In the genomic region with DNA sequence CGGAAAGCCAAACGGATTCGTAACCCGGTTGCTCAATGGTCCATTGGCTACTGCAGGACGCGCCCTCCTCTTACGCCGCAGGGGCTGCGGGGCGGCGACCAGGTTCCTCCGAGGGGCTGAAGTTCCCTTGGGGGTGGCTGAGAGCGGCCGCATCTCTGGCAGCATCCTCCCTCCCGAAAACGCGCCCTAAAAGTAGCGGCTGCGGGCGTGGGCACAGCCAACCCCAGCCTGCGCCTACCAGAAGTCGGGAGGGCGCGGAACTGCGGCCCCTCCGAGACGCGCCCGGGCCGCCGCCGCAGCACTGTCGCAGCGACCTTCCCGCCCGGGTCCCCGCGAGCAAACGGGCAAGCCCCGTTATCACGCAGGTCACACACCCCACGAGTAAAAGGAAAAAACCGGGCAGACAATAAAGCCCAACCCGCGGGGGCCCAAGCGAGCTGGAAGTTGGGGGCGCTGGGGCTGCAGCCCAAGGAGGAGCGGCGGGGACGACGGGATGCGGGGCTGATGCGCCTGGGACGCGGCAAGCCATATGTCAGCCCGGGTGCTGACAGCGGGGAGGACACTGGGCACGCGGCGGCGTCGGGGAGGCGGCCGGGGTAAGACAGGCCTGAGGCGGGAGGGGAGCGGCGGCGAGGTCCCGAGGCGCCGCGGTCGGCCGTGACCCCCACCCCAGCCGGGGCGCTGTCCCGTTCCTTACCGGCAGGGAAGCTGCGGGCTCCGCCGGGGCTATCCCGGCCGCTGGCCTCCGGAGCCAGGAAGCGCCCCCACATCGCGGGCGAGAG, we compare ENCODE assay signal across 8 cellular contexts. TPM values are rescaled to one million over a fixed set of nuclear protein-coding genes. Genes with fewer than 3 reads are reported as not detected.
DNase-seq lines count a peak whose midpoint lies in the region; ATAC-seq lines count a peak whose summit lies in the region.

No MANE protein-coding gene starts in this region.

- peak overlapping the region; percentile 85 for H3K18ac ChIP-seq in mesendoderm (ENCODE audit: low read length)

- H3K4ac ChIP-seq in mesendoderm (ENCODE audit: low read depth, low read length): peak overlapping the region; percentile 75

- H3K4me3 ChIP-seq in mesendoderm (ENCODE audit: low read length): peak overlapping the region; percentile 74

- peak overlapping the region; percentile 94 for H3K9ac ChIP-seq in mesendoderm (ENCODE audit: low read length)

- H2BK5ac ChIP-seq in mesendoderm (ENCODE audit: low read length): no peak overlapping the region

- no peak overlapping the region for H4K8ac ChIP-seq in mesendoderm (ENCODE audit: low read depth, low read length)

- ATAC-seq in HG02610 (IDR thresholded peaks at IDR 0.05; ENCODE audit: unreplicated experiment): peak; percentile 36
- ATAC-seq in effector memory CD8-positive, alpha-beta T cell (replicated peaks): peak; percentile 35

- H2AK5ac ChIP-seq in mesendoderm (ENCODE audit: low read length): no peak overlapping the region

- H3K9me3 Mint-ChIP-seq in effector memory CD8-positive, alpha-beta T cell: no peaks in the 10 kb centered on the region

- DNase-seq in NK-92 treated with Interleukin-12 subunit alpha and Interleukin-12 subunit beta, amount 100 ng/mL, for 24 hours (lab: John Stamatoyannopoulos, UW): peak; percentile 58
- no peak for DNase-seq in NK-92 (lab: John Stamatoyannopoulos, UW; ENCODE audit: unreplicated experiment)
- DNase-seq in NCI-H146 treated with DMSO at 0.1 percent for 48 hours (lab: John Stamatoyannopoulos, UW; ENCODE audit: unreplicated experiment): peak; percentile 11
- DNase-seq in activated CD4-positive, alpha-beta T cell treated with anti-CD3 and anti-CD28 coated beads, Interleukin-2, amount 50 U/mL, for 48 hours: peak; percentile 43 to 57
- DNase-seq in effector memory CD8-positive, alpha-beta T cell: peak; percentile 33 to 37 (median 34)
- DNase-seq in mesendoderm: peak; percentile 59
- peak; percentile 30 to 64 (median 53) for DNase-seq in stimulated activated naive CD4-positive, alpha-beta T cell (lab: John Stamatoyannopoulos, UW)

- peak overlapping the region; percentile 89 for H3K27ac ChIP-seq in mesendoderm (ENCODE audit: low read depth, low read length)

- no peaks in the 10 kb centered on the region for H3K27me3 ChIP-seq in mesendoderm (ENCODE audit: insufficient read depth, low read length, poor library complexity)

- peak overlapping the region; percentile 87 to 94 for H3K27ac Mint-ChIP-seq in effector memory CD8-positive, alpha-beta T cell

- no peak overlapping the region for H2BK15ac ChIP-seq in mesendoderm (replicated peaks; ENCODE audit: low read depth)

- no peaks in the 10 kb centered on the region for H3K36me3 ChIP-seq in mesendoderm (ENCODE audit: control insufficient read depth, insufficient read depth, low read length)

- peaks cover 24 to 29% of the 10 kb centered on the region in 2 donors for H3K4me1 Mint-ChIP-seq in effector memory CD8-positive, alpha-beta T cell (ENCODE audit: low read depth in 2 of 2)

- peak overlapping the region; percentile 21 for H3K4me2 ChIP-seq in mesendoderm (ENCODE audit: low read length)

- H3K79me2 ChIP-seq in mesendoderm (ENCODE audit: control insufficient read depth, insufficient read depth, low read length): no peaks in the 10 kb centered on the region

- peaks cover 16% of the 10 kb centered on the region for H3K36me3 Mint-ChIP-seq in effector memory CD8-positive, alpha-beta T cell (ENCODE audit: insufficient read depth)

- H3K4me1 ChIP-seq in mesendoderm (ENCODE audit: control insufficient read depth, low read depth, low read length): no peaks in the 10 kb centered on the region

- H2BK120ac ChIP-seq in mesendoderm (ENCODE audit: low read depth, low read length): no peak overlapping the region

- H3K79me1 ChIP-seq in mesendoderm (ENCODE audit: low read length): no peaks in the 10 kb centered on the region

- no peak overlapping the region for H4K5ac ChIP-seq in mesendoderm (ENCODE audit: low read length)

- H3K56ac ChIP-seq in mesendoderm (ENCODE audit: low read length): peak overlapping the region; percentile 97

- peak overlapping the region; percentile 93 for H3K4me3 Mint-ChIP-seq in effector memory CD8-positive, alpha-beta T cell

- WGBS in mesendoderm (ENCODE audit: extremely low coverage, insufficient coverage, low lambda C conversion rate): no CpG with 5 or more reads among the region's 88 CpGs

- no peaks in the 10 kb centered on the region for H3K27me3 Mint-ChIP-seq in effector memory CD8-positive, alpha-beta T cell

- peak overlapping the region; percentile 92 for H3K23ac ChIP-seq in mesendoderm (ENCODE audit: low read length)

RNA-seq across cellular contexts. Expression of gene CEP85L, which starts 0.7 kb away (rescaled TPM):
- polyA plus RNA-seq in mesendoderm (2013, experiment 1 of 2): 3.1 TPM
- polyA plus RNA-seq in mesendoderm (2013, experiment 2 of 2): 3.5 TPM
